19 cellular contexts compared by ENCODE assay signal in the genomic region with DNA sequence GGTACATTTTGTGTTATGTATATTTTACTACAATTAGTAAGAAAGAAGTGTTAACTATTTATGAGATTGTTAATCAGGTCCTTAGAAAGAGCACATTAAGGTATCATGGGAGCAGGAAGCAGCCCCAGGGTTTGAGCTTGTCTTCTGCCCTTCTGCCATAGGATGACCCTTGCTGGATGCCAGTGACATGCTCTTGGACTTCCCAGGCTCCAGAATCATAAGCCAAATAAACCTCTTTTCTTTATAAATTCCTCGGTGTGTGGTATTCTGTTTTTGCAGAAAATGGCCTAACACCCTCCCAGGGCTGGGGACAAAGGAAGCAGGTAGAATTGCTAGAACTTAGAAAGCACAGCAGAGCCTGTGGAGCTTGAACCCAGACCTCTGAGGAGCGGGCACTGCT.
DNase-seq lines count a peak whose midpoint lies in the region; ATAC-seq and TF ChIP-seq lines count a peak whose summit lies in the region.
"Had no signal": no experiment of that assay in that cellular context is flagged by ENCODE, and none has a peak within 500 bp of the region (broad histone marks: within the 10 kb centered on the region; RNA-seq: fewer than 3 reads in every experiment).

No MANE protein-coding gene starts in this region.

- no peaks in the 10 kb centered on the region for H3K79me2 ChIP-seq in DND-41 (ENCODE audit: insufficient read depth, low read length)
- H3K79me2 ChIP-seq: hepatocyte had no signal

- peak overlapping the region; percentile 26; the same call in 1 of the 2 replicates for H3K4me2 ChIP-seq in DND-41 (ENCODE audit: insufficient read depth, low read length)
- H3K4me2 ChIP-seq: hepatocyte had no signal

- H3K4me3 Mint-ChIP-seq in T-helper 2 cell treated with Interferon-gamma antibody and Interleukin-4, amounts not matched to agents 5 μg/mL and 100 μg/mL, for 36 hours = peak overlapping the region; percentile 22
- no peak overlapping the region for H3K4me3 Mint-ChIP-seq in activated CD8-positive, alpha-beta T cell treated with anti-CD3 and anti-CD28 coated beads, Interleukin-2, amount 10 ng/mL, durations not matched to agents 7 days and 5 days
- peak overlapping the region; percentile 37 to 81 (median 76) for H3K4me3 Mint-ChIP-seq in naive thymus-derived CD4-positive, alpha-beta T cell
- H3K4me3 Mint-ChIP-seq: neural crest cell had no signal

- CTCF ChIA-PET in activated CD8-positive, alpha-beta T cell treated with anti-CD3 and anti-CD28 coated beads, Interleukin-2, amount 10 ng/mL, durations not matched to agents 7 days and 5 days (lab: Charles Lee) = interaction anchor here (1.1 to 1.6 kb wide), 2 partner anchors 8 to 159 kb away, joined by 3 to 4 read pairs; no protein-coding TSS in a partner anchor
- CTCF ChIA-PET in naive thymus-derived CD4-positive, alpha-beta T cell (lab: Charles Lee) = interaction anchor here (1.0 kb wide), 1 partner anchor 1174 kb away, joined by 3 read pairs; no protein-coding TSS in a partner anchor

- peaks cover 13% of the 10 kb centered on the region for H3K4me1 ChIP-seq in DND-41 (ENCODE audit: insufficient read depth, low read length)
- H3K4me1 ChIP-seq in naive thymus-derived CD4-positive, alpha-beta T cell (ENCODE audit: control insufficient read depth in 2 of 2, insufficient read depth in 2 of 2, low read length in 2 of 2) = peaks cover 39 to 60% of the 10 kb centered on the region in 2 donors

- peaks cover 10% of the 10 kb centered on the region; the same call in 1 of the 2 replicates for H3K36me3 ChIP-seq in DND-41 (ENCODE audit: insufficient read depth, low read length)
- H3K36me3 ChIP-seq in naive thymus-derived CD4-positive, alpha-beta T cell (ENCODE audit: control insufficient read depth in 2 of 3, insufficient read depth in 3 of 3, low read length in 3 of 3) = no peaks in the 10 kb centered on the region
- H3K36me3 ChIP-seq: tibial nerve had no signal

- peaks cover 34% of the 10 kb centered on the region for H3K9me3 Mint-ChIP-seq in T-helper 2 cell treated with Interferon-gamma antibody and Interleukin-4, amounts not matched to agents 5 μg/mL and 100 μg/mL, for 36 hours
- H3K9me3 Mint-ChIP-seq in activated CD8-positive, alpha-beta T cell treated with anti-CD3 and anti-CD28 coated beads, Interleukin-2, amount 10 ng/mL, durations not matched to agents 7 days and 5 days (ENCODE audit: insufficient read depth) = peaks cover 26% of the 10 kb centered on the region
- peaks cover 6 to 61% (median 25%) of the 10 kb centered on the region in 11 donors for H3K9me3 Mint-ChIP-seq in naive thymus-derived CD4-positive, alpha-beta T cell

- H3K4me1 Mint-ChIP-seq in T-helper 2 cell treated with Interferon-gamma antibody and Interleukin-4, amounts not matched to agents 5 μg/mL and 100 μg/mL, for 36 hours (ENCODE audit: low read depth) = peaks cover 8% of the 10 kb centered on the region
- H3K4me1 Mint-ChIP-seq in activated CD8-positive, alpha-beta T cell treated with anti-CD3 and anti-CD28 coated beads, Interleukin-2, amount 10 ng/mL, durations not matched to agents 7 days and 5 days (ENCODE audit: low read depth) = peaks cover 24% of the 10 kb centered on the region
- H3K4me1 Mint-ChIP-seq in naive thymus-derived CD4-positive, alpha-beta T cell = peaks cover 17 to 72% (median 62%) of the 10 kb centered on the region in 7 donors
- H3K4me1 Mint-ChIP-seq: neural crest cell had no signal

- no peak overlapping the region for H3K9ac ChIP-seq in DND-41 (ENCODE audit: low read depth, low read length)

- no peaks in the 10 kb centered on the region for H3K27me3 ChIP-seq in DND-41 (ENCODE audit: insufficient read depth, low read length, poor library complexity)
- no peaks in the 10 kb centered on the region for H3K27me3 ChIP-seq in naive thymus-derived CD4-positive, alpha-beta T cell (ENCODE audit: control insufficient read depth in 2 of 2, insufficient read depth in 2 of 2, low read length in 2 of 2)
- H3K27me3 ChIP-seq: hepatocyte, tibial nerve had no signal

- H3K27ac ChIP-seq in DND-41 (ENCODE audit: low read length) = peak overlapping the region; percentile 69
- H3K27ac ChIP-seq in naive thymus-derived CD4-positive, alpha-beta T cell (ENCODE audit: low read depth, low read length) = peak overlapping the region; percentile 61
- H3K27ac ChIP-seq: hepatocyte, SK-N-MC, tibial nerve had no signal

- peak overlapping the region; percentile 84 for H3K27ac Mint-ChIP-seq in T-helper 2 cell treated with Interferon-gamma antibody and Interleukin-4, amounts not matched to agents 5 μg/mL and 100 μg/mL, for 36 hours
- peak overlapping the region; percentile 96 for H3K27ac Mint-ChIP-seq in activated CD8-positive, alpha-beta T cell treated with anti-CD3 and anti-CD28 coated beads, Interleukin-2, amount 10 ng/mL, durations not matched to agents 7 days and 5 days
- H3K27ac Mint-ChIP-seq in naive thymus-derived CD4-positive, alpha-beta T cell = peak overlapping the region; percentile 78 to 99 (median 94)

- no peaks in the 10 kb centered on the region for H3K27me3 Mint-ChIP-seq in T-helper 2 cell treated with Interferon-gamma antibody and Interleukin-4, amounts not matched to agents 5 μg/mL and 100 μg/mL, for 36 hours (ENCODE audit: low read depth)
- H3K27me3 Mint-ChIP-seq in activated CD8-positive, alpha-beta T cell treated with anti-CD3 and anti-CD28 coated beads, Interleukin-2, amount 10 ng/mL, durations not matched to agents 7 days and 5 days (ENCODE audit: low read depth) = no peaks in the 10 kb centered on the region
- no peaks in the 10 kb centered on the region for H3K27me3 Mint-ChIP-seq in naive thymus-derived CD4-positive, alpha-beta T cell

- H3K4me3 ChIP-seq in DND-41 (ENCODE audit: low read depth in 1 of 2, low read length in 2 of 2) = no peak overlapping the region
- peak overlapping the region; percentile 14 for H3K4me3 ChIP-seq in naive thymus-derived CD4-positive, alpha-beta T cell (ENCODE audit: low read length)
- H3K4me3 ChIP-seq: hepatocyte, SK-N-MC, tibial nerve had no signal

- POLR2A ChIA-PET in activated CD8-positive, alpha-beta T cell treated with anti-CD3 and anti-CD28 coated beads, Interleukin-2, amount 10 ng/mL, durations not matched to agents 7 days and 5 days (lab: Charles Lee) = interaction anchor here (1.1 kb wide), 1 partner anchor 165 kb away, joined by 3 read pairs; a partner anchor contains a TSS
- POLR2A ChIA-PET in naive thymus-derived CD4-positive, alpha-beta T cell (lab: Charles Lee) = interaction anchor here (0.6 to 1.9 kb wide), 6 partner anchors 9 to 1442 kb away, joined by 3 to 9 read pairs (median 3); no protein-coding TSS in a partner anchor

- peaks cover 3% of the 10 kb centered on the region for H3K9me3 ChIP-seq in DND-41 (ENCODE audit: insufficient read depth, low read length, severe bottlenecking)
- peaks cover 0 to 26% (median 9%) of the 10 kb centered on the region in 3 experiments for H3K9me3 ChIP-seq in naive thymus-derived CD4-positive, alpha-beta T cell (ENCODE audit: control insufficient read depth in 2 of 3, low read length in 3 of 3)

- H3K36me3 Mint-ChIP-seq in T-helper 2 cell treated with Interferon-gamma antibody and Interleukin-4, amounts not matched to agents 5 μg/mL and 100 μg/mL, for 36 hours (ENCODE audit: low read depth) = peaks cover 22% of the 10 kb centered on the region
- H3K36me3 Mint-ChIP-seq in activated CD8-positive, alpha-beta T cell treated with anti-CD3 and anti-CD28 coated beads, Interleukin-2, amount 10 ng/mL, durations not matched to agents 7 days and 5 days (ENCODE audit: low read depth) = peaks cover 40% of the 10 kb centered on the region
- peaks cover 17 to 29% (median 25%) of the 10 kb centered on the region in 5 donors for H3K36me3 Mint-ChIP-seq in naive thymus-derived CD4-positive, alpha-beta T cell

- no peaks in the 10 kb centered on the region for H4K20me1 ChIP-seq in DND-41 (ENCODE audit: insufficient read depth, low read length)

- DNase-seq in T-helper 2 cell treated with Interferon-gamma antibody and Interleukin-4, amounts not matched to agents 5 μg/mL and 100 μg/mL, for 36 hours (ENCODE audit: low spot score) = no peak
- no peak for DNase-seq in T-helper 2 cell
- DNase-seq in DND-41 = no peak
- DNase-seq in activated CD8-positive, alpha-beta T cell treated with anti-CD3 and anti-CD28 coated beads, Interleukin-2, amount 10 ng/mL, durations not matched to agents 7 days and 5 days = no peak
- no peak for DNase-seq in naive thymus-derived CD4-positive, alpha-beta T cell
- DNase-seq in hepatic stellate cell (ENCODE audit: low spot score) = no peak
- DNase-seq: 8988T, activated gamma-delta T cell, DMS79 treated with DMSO at 0.1 percent for 48 hours, GOT3, IMR-90, kidney, NCI-H187 had no signal

- TF ChIP-seq CTCF in DND-41 (IDR thresholded peaks at IDR 0.05; ENCODE audit: borderline replicate concordance, extremely low read depth, low read length, poor library complexity, severe bottlenecking) = no peak

- intact Hi-C loops in naive thymus-derived CD4-positive, alpha-beta T cell (cut with micrococcal nuclease) = loop anchor here in 1 of 2 donors (1.0 to 2.0 kb wide), 3 partner anchors 158 to 641 kb away; a partner anchor contains a TSS

- ATAC-seq in DND-41 (ENCODE audit: insufficient read depth, low read depth) (no peak), HG02885 (IDR thresholded peaks at IDR 0.05; ENCODE audit: poor library complexity, unreplicated experiment) (no peak), GM19455 (IDR thresholded peaks at IDR 0.05; ENCODE audit: unreplicated experiment) (no peak)
- ATAC-seq in activated CD8-positive, alpha-beta T cell treated with anti-CD3 and anti-CD28 coated beads, Interleukin-2, amount 10 ng/mL, durations not matched to agents 7 days and 5 days = no peak
- no peak for ATAC-seq in naive thymus-derived CD4-positive, alpha-beta T cell

- peak overlapping the region; percentile 62 for H2AFZ ChIP-seq in DND-41 (ENCODE audit: low read depth, low read length)
- H2AFZ ChIP-seq: hepatocyte had no signal
